In genomic region chr13:72782717-72783116, GRCh38 we compare ENCODE assay signal across 8 cellular contexts. TPM values are rescaled to one million over a fixed set of nuclear protein-coding genes. Genes with fewer than 3 reads are reported as not detected.
A peak's percentile ranks its signal among the peaks of the same experiment; 100 is the strongest.
DNase-seq lines count a peak whose midpoint lies in the region; TF ChIP-seq lines count a peak whose summit lies in the region.

No MANE protein-coding gene starts in this region.

- DNase-seq in A172 (ENCODE audit: low spot score) (peak; percentile 1), iris pigment epithelial cell (ENCODE audit: low read depth) (peak; percentile 33), NCI-H187 (lab: John Stamatoyannopoulos, UW) (no peak)
- no peak for DNase-seq in activated T-helper 2 cell treated with anti-CD3 and anti-CD28 coated beads, Interferon-gamma antibody, Interleukin-2, Interleukin-4, amounts not matched to agents 10 μg/mL and 5 μg/mL and 100 μg/mL, durations not matched to agents 14 hours and 24 hours and 36 hours (ENCODE audit: low spot score)
- no peak for DNase-seq in activated CD4-positive, CD25-positive, alpha-beta regulatory T cell treated with anti-CD3 and anti-CD28 coated beads, Interleukin-2, amount 50 U/mL, for 72 hours
- no peak for DNase-seq in central memory CD4-positive, alpha-beta T cell

- H3K4me1 Mint-ChIP-seq in activated T-helper 2 cell treated with anti-CD3 and anti-CD28 coated beads, Interferon-gamma antibody, Interleukin-2, Interleukin-4, amounts not matched to agents 10 μg/mL and 5 μg/mL and 100 μg/mL, durations not matched to agents 14 hours and 24 hours and 36 hours (ENCODE audit: low read depth) = peaks cover 44% of the 10 kb centered on the region

- peak overlapping the region; percentile 96 for H3K4me3 ChIP-seq in HEK293 (ENCODE audit: low read depth, low read length)
- H3K4me3 ChIP-seq in thymus (ENCODE audit: low read length) = peak overlapping the region; percentile 85

- 6% methylated on average over 7 of the region's 7 CpGs for WGBS in thymus

- H3K4me3 Mint-ChIP-seq in activated T-helper 2 cell treated with anti-CD3 and anti-CD28 coated beads, Interferon-gamma antibody, Interleukin-2, Interleukin-4, amounts not matched to agents 10 μg/mL and 5 μg/mL and 100 μg/mL, durations not matched to agents 14 hours and 24 hours and 36 hours (ENCODE audit: low read depth) = peak overlapping the region; percentile 95

- H3K9me3 ChIP-seq in HEK293 (ENCODE audit: control insufficient read depth, insufficient read depth, low read depth, low read length) (no peaks in the 10 kb centered on the region), thymus (ENCODE audit: control insufficient read depth) (no peaks in the 10 kb centered on the region)

- peaks cover 53% of the 10 kb centered on the region for H3K36me3 Mint-ChIP-seq in activated T-helper 2 cell treated with anti-CD3 and anti-CD28 coated beads, Interferon-gamma antibody, Interleukin-2, Interleukin-4, amounts not matched to agents 10 μg/mL and 5 μg/mL and 100 μg/mL, durations not matched to agents 14 hours and 24 hours and 36 hours (ENCODE audit: low read depth)

- H3K27ac ChIP-seq in HEK293 (ENCODE audit: extremely low read depth, low read depth, low read length) (no peak overlapping the region), thymus (ENCODE audit: low read depth) (no peak overlapping the region)

- no peaks in the 10 kb centered on the region for H3K27me3 ChIP-seq in thymus (ENCODE audit: control insufficient read depth, insufficient read depth)

- POLR2A ChIA-PET in HEK293 (lab: Yijun Ruan, JAX) = no interaction called here

- no peaks in the 10 kb centered on the region for H3K9me3 Mint-ChIP-seq in activated T-helper 2 cell treated with anti-CD3 and anti-CD28 coated beads, Interferon-gamma antibody, Interleukin-2, Interleukin-4, amounts not matched to agents 10 μg/mL and 5 μg/mL and 100 μg/mL, durations not matched to agents 14 hours and 24 hours and 36 hours

- no peak for TF ChIP-seq CTCF in HEK293 (tag by site-specific recombination; IDR thresholded peaks at IDR 0.05)

- H3K27ac Mint-ChIP-seq in activated T-helper 2 cell treated with anti-CD3 and anti-CD28 coated beads, Interferon-gamma antibody, Interleukin-2, Interleukin-4, amounts not matched to agents 10 μg/mL and 5 μg/mL and 100 μg/mL, durations not matched to agents 14 hours and 24 hours and 36 hours = peak overlapping the region; percentile 97

- H3K27me3 Mint-ChIP-seq in activated T-helper 2 cell treated with anti-CD3 and anti-CD28 coated beads, Interferon-gamma antibody, Interleukin-2, Interleukin-4, amounts not matched to agents 10 μg/mL and 5 μg/mL and 100 μg/mL, durations not matched to agents 14 hours and 24 hours and 36 hours (ENCODE audit: low read depth) = no peaks in the 10 kb centered on the region

- H3K4me1 ChIP-seq in HEK293 (ENCODE audit: control insufficient read depth, insufficient read depth, low read length) = no peaks in the 10 kb centered on the region
- peaks cover 6% of the 10 kb centered on the region for H3K4me1 ChIP-seq in thymus (ENCODE audit: control insufficient read depth, insufficient read depth, low read length)

- CTCF ChIA-PET in HEK293 (lab: Yijun Ruan, JAX) = no interaction called here

- intact Hi-C loops in activated T-helper 2 cell treated with anti-CD3 and anti-CD28 coated beads, Interferon-gamma antibody, Interleukin-2, Interleukin-4, amounts not matched to agents 10 μg/mL and 5 μg/mL and 100 μg/mL, durations not matched to agents 14 hours and 24 hours and 36 hours (cut with micrococcal nuclease) = loop anchor here (1.0 to 5.0 kb wide), 4 partner anchors 11 to 1350 kb away; partner anchors contain the start of gene KLF12

- H3K36me3 ChIP-seq in HEK293 (ENCODE audit: control insufficient read depth in 2 of 2, insufficient read depth in 1 of 2, low read length in 2 of 2) (peaks cover 2 to 48% of the 10 kb centered on the region in 2 experiments), thymus (ENCODE audit: control insufficient read depth, insufficient read depth) (peaks cover 3% of the 10 kb centered on the region)

TF ChIP-seq in HEK293, 187 proteins besides CTCF, POLR2A, EP300 and RAD21 (continues in another document):
- no peak for TF ChIP-seq ZNF596 (tag by site-specific recombination; IDR thresholded peaks at IDR 0.05)
- TF ChIP-seq OSR2 (tag by site-specific recombination; IDR thresholded peaks at IDR 0.05) = no peak
- TF ChIP-seq ZNF843 (tag by site-specific recombination; IDR thresholded peaks at IDR 0.05) = no peak
- TF ChIP-seq, protein P1, sequence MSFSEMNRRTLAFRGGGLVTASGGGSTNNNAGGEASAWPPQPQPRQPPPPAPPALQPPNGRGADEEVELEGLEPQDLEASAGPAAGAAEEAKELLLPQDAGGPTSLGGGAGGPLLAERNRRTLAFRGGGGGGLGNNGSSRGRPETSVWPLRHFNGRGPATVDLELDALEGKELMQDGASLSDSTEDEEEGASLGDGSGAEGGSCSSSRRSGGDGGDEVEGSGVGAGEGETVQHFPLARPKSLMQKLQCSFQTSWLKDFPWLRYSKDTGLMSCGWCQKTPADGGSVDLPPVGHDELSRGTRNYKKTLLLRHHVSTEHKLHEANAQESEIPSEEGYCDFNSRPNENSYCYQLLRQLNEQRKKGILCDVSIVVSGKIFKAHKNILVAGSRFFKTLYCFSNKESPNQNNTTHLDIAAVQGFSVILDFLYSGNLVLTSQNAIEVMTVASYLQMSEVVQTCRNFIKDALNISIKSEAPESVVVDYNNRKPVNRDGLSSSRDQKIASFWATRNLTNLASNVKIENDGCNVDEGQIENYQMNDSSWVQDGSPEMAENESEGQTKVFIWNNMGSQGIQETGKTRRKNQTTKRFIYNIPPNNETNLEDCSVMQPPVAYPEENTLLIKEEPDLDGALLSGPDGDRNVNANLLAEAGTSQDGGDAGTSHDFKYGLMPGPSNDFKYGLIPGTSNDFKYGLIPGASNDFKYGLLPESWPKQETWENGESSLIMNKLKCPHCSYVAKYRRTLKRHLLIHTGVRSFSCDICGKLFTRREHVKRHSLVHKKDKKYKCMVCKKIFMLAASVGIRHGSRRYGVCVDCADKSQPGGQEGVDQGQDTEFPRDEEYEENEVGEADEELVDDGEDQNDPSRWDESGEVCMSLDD (tag by site-specific recombination; IDR thresholded peaks at IDR 0.05) = no peak
- TF ChIP-seq, protein P2, sequence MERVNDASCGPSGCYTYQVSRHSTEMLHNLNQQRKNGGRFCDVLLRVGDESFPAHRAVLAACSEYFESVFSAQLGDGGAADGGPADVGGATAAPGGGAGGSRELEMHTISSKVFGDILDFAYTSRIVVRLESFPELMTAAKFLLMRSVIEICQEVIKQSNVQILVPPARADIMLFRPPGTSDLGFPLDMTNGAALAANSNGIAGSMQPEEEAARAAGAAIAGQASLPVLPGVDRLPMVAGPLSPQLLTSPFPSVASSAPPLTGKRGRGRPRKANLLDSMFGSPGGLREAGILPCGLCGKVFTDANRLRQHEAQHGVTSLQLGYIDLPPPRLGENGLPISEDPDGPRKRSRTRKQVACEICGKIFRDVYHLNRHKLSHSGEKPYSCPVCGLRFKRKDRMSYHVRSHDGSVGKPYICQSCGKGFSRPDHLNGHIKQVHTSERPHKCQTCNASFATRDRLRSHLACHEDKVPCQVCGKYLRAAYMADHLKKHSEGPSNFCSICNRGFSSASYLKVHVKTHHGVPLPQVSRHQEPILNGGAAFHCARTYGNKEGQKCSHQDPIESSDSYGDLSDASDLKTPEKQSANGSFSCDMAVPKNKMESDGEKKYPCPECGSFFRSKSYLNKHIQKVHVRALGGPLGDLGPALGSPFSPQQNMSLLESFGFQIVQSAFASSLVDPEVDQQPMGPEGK (tag by site-specific recombination; IDR thresholded peaks at IDR 0.05) = peak; percentile 37; the same call in 1 of the 2 replicates
- TF ChIP-seq PRDM1 (tag by site-specific recombination; IDR thresholded peaks at IDR 0.05) = peak; percentile 89
- 0 out of 2 replicates have a peak, but pooled peaks have one; percentile 11 for TF ChIP-seq ZFHX2 (tag by site-specific recombination; conservative IDR thresholded peaks at IDR 0.05)

RNA-seq across cellular contexts. Expression of gene PIBF1, which starts 0.8 kb away (rescaled TPM):
- total RNA-seq in A172 (2014; rRNA removed; shearing (Covaris generic)) = 18.0 and 22.2 TPM in 2 replicates
- total RNA-seq in activated T-helper 2 cell treated with anti-CD3 and anti-CD28 coated beads, Interferon-gamma antibody, Interleukin-2, Interleukin-4, amounts not matched to agents 10 μg/mL and 5 μg/mL and 100 μg/mL, durations not matched to agents 14 hours and 24 hours and 36 hours = 19.6 and 22.1 TPM in 2 replicates
- polyA plus RNA-seq in thymus = 26.0 TPM

RNA-seq across cellular contexts. Expression of gene DIS3, which starts 1.0 kb away (rescaled TPM):
- total RNA-seq in A172 (2014; rRNA removed; shearing (Covaris generic)) = 34.4 and 44.6 TPM in 2 replicates
- 45.0 and 48.6 TPM in 2 replicates for total RNA-seq in activated T-helper 2 cell treated with anti-CD3 and anti-CD28 coated beads, Interferon-gamma antibody, Interleukin-2, Interleukin-4, amounts not matched to agents 10 μg/mL and 5 μg/mL and 100 μg/mL, durations not matched to agents 14 hours and 24 hours and 36 hours
- 17.0 TPM for polyA plus RNA-seq in thymus

RNA-seq across cellular contexts. Expression of gene BORA, which starts 55.0 kb away (rescaled TPM):
- 13.6 and 18.1 TPM in 2 replicates for total RNA-seq in A172 (2014; rRNA removed; shearing (Covaris generic))
- total RNA-seq in activated T-helper 2 cell treated with anti-CD3 and anti-CD28 coated beads, Interferon-gamma antibody, Interleukin-2, Interleukin-4, amounts not matched to agents 10 μg/mL and 5 μg/mL and 100 μg/mL, durations not matched to agents 14 hours and 24 hours and 36 hours = 18.3 and 18.4 TPM in 2 replicates
- polyA plus RNA-seq in thymus = 6.6 TPM

RNA-seq across cellular contexts. Expression of gene MZT1, which starts 55.3 kb away (rescaled TPM):
- 43.7 and 56.4 TPM in 2 replicates for total RNA-seq in A172 (2014; rRNA removed; shearing (Covaris generic))
- 20.9 and 21.1 TPM in 2 replicates for total RNA-seq in activated T-helper 2 cell treated with anti-CD3 and anti-CD28 coated beads, Interferon-gamma antibody, Interleukin-2, Interleukin-4, amounts not matched to agents 10 μg/mL and 5 μg/mL and 100 μg/mL, durations not matched to agents 14 hours and 24 hours and 36 hours
- polyA plus RNA-seq in thymus = 18.6 TPM

Comparison
In these comparisons a context has a peak if more than half of its experiments do, and no peak if none do; other contexts are left out.
1. DNase-seq: peak in A172 (single experiment) and iris pigment epithelial cell (single experiment); none in activated T-helper 2 cell treated with anti-CD3 and anti-CD28 coated beads, Interferon-gamma antibody, Interleukin-2, Interleukin-4, amounts not matched to agents 10 μg/mL and 5 μg/mL and 100 μg/mL, durations not matched to agents 14 hours and 24 hours and 36 hours (single experiment), NCI-H187 (0 of 2), activated CD4-positive, CD25-positive, alpha-beta regulatory T cell treated with anti-CD3 and anti-CD28 coated beads, Interleukin-2, amount 50 U/mL, for 72 hours (single experiment) and central memory CD4-positive, alpha-beta T cell (single experiment).